ENCODE assay signal across 10 cellular contexts in the genomic region with DNA sequence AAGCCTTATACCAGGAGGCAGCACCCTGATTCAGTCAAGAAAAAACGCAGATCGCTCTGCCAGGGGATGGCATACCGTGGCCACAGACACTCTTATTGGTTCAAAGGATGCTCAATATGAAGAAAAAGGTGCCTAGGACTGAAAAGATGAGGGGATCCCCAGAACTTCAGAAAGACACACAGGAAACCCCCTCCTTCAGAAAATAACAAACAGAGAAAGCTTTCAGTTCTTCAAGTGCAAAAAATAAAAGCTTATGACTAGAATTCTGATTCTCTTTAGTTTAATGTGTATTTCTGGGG. TPM values are rescaled to one million over a fixed set of nuclear protein-coding genes. Genes with fewer than 3 reads are reported as not detected.
DNase-seq lines count a peak whose midpoint lies in the region; ATAC-seq and TF ChIP-seq lines count a peak whose summit lies in the region.
"Had no signal": no experiment of that assay in that cellular context is flagged by ENCODE, and none has a peak within 500 bp of the region (broad histone marks: within the 10 kb centered on the region; RNA-seq: fewer than 3 reads in every experiment).

No MANE protein-coding gene starts in this region.

- H3K27me3 ChIP-seq in suprapubic skin, result peaks cover 3% of the 10 kb centered on the region
- H3K27me3 ChIP-seq: neutrophil, transverse colon had no signal

- H3K27ac Mint-ChIP-seq in natural killer cell treated with Interleukin-12 subunit alpha and Interleukin-12 subunit beta and Interleukin-15 and Interleukin-18, amount 100 ng/mL, for 72 hours, result peak overlapping the region; percentile 93 to 95

- H3K27me3 Mint-ChIP-seq in natural killer cell treated with Interleukin-12 subunit alpha and Interleukin-12 subunit beta and Interleukin-15 and Interleukin-18, amount 100 ng/mL, for 72 hours, result peaks cover 0 to 3% of the 10 kb centered on the region in 2 donors

- WGBS in suprapubic skin, result 86% methylated on average over 3 of the region's 3 CpGs

- peaks cover 51 to 59% of the 10 kb centered on the region in 2 donors for H3K4me1 Mint-ChIP-seq in natural killer cell treated with Interleukin-12 subunit alpha and Interleukin-12 subunit beta and Interleukin-15 and Interleukin-18, amount 100 ng/mL, for 72 hours (ENCODE audit: low read depth in 2 of 2)

- no peak for TF ChIP-seq EP300 in suprapubic skin (IDR thresholded peaks at IDR 0.05)

- peak; percentile 75 for DNase-seq in natural killer cell treated with Interleukin-12 subunit alpha and Interleukin-12 subunit beta and Interleukin-15 and Interleukin-18, amount 100 ng/mL, for 72 hours (ENCODE audit: low spot score)
- DNase-seq in retina (no peak), suprapubic skin (ENCODE audit: low spot score in 2 of 2) (no peak), NCI-H2029 treated with DMSO at 0.1 percent for 48 hours (lab: John Stamatoyannopoulos, UW) (no peak), sciatic nerve (ENCODE audit: low spot score) (no peak)

- peak overlapping the region; percentile 83 for H3K4me3 Mint-ChIP-seq in natural killer cell treated with Interleukin-12 subunit alpha and Interleukin-12 subunit beta and Interleukin-15 and Interleukin-18, amount 100 ng/mL, for 72 hours

- H3K36me3 Mint-ChIP-seq in natural killer cell treated with Interleukin-12 subunit alpha and Interleukin-12 subunit beta and Interleukin-15 and Interleukin-18, amount 100 ng/mL, for 72 hours, result no peaks in the 10 kb centered on the region

- TF ChIP-seq POLR2A in suprapubic skin (IDR thresholded peaks at IDR 0.05), result no peak

- intact Hi-C loops in sciatic nerve (cut with DNase I), result no loop called here

- no peak overlapping the region for H3K27ac ChIP-seq in suprapubic skin
- H3K27ac ChIP-seq: neutrophil, transverse colon had no signal

- H3K9me3 Mint-ChIP-seq in natural killer cell treated with Interleukin-12 subunit alpha and Interleukin-12 subunit beta and Interleukin-15 and Interleukin-18, amount 100 ng/mL, for 72 hours, result peaks cover 10% of the 10 kb centered on the region

- no peaks in the 10 kb centered on the region for H3K4me1 ChIP-seq in suprapubic skin
- H3K4me1 ChIP-seq: transverse colon had no signal

- no peak overlapping the region for H3K4me3 ChIP-seq in suprapubic skin
- H3K4me3 ChIP-seq: transverse colon had no signal

- ATAC-seq in GM18861 (IDR thresholded peaks at IDR 0.05; ENCODE audit: unreplicated experiment), result peak; percentile 66
- peak; percentile 69 for ATAC-seq in HG02870 (IDR thresholded peaks at IDR 0.05; ENCODE audit: unreplicated experiment)
- ATAC-seq in activated CD4-positive, CD25-positive, alpha-beta regulatory T cell treated with anti-CD3 and anti-CD28 coated beads, Interleukin-2, amount 50 U/mL, for 24 hours, result peak; percentile 87 to 89
- peak; percentile 78 to 80 for ATAC-seq in natural killer cell treated with Interleukin-12 subunit alpha and Interleukin-12 subunit beta and Interleukin-15 and Interleukin-18, amount 100 ng/mL, for 72 hours
- no peak for ATAC-seq in sciatic nerve

- H3K9me3 ChIP-seq in suprapubic skin, result no peaks in the 10 kb centered on the region
- H3K9me3 ChIP-seq: neutrophil, transverse colon had no signal

- TF ChIP-seq CTCF in suprapubic skin (IDR thresholded peaks at IDR 0.05), result no peak

- H3K36me3 ChIP-seq in suprapubic skin, result no peaks in the 10 kb centered on the region
- H3K36me3 ChIP-seq: neutrophil, transverse colon had no signal

RNA-seq across cellular contexts. Expression of gene MYB, which starts 17.7 kb away (rescaled TPM):
- 100 to 1,000 TPM in 1 of 2 donors, 10 to 100 TPM in 1; 66.1 to 145 TPM for total RNA-seq in natural killer cell treated with Interleukin-12 subunit alpha and Interleukin-12 subunit beta and Interleukin-15 and Interleukin-18, amount 100 ng/mL, for 72 hours
- total RNA-seq in suprapubic skin, result 10 to 100 TPM in 1 of 4 donors, 1 to 10 TPM in 3; 5.1 to 18.0 (median 8.8) TPM
- total RNA-seq in sciatic nerve, result 0.22 TPM
